In genomic region chr2:9060819-9061218, GRCh38 we compare ENCODE assay signal across 19 cellular contexts.
"Had no signal": no experiment of that assay in that cellular context is flagged by ENCODE, and none has a peak within 500 bp of the region (broad histone marks: within the 10 kb centered on the region; RNA-seq: fewer than 3 reads in every experiment).

No MANE protein-coding gene starts in this region.

- H3K27ac ChIP-seq: ascending aorta, coronary artery, esophagus muscularis mucosa, lower lobe of right lung, psoas muscle, right atrium auricular region, upper lobe of right lung, VCaP had no signal

- H3K36me3 ChIP-seq: ascending aorta, esophagus muscularis mucosa, lower lobe of right lung, right atrium auricular region, upper lobe of right lung had no signal

- H3K9me3 ChIP-seq: upper lobe of right lung had no signal

- H3K27me3 ChIP-seq: ascending aorta, esophagus muscularis mucosa, right atrium auricular region, upper lobe of right lung had no signal

- H3K4me3 ChIP-seq: ascending aorta, coronary artery, esophagus muscularis mucosa, lower lobe of right lung, psoas muscle, right atrium auricular region, upper lobe of right lung had no signal

- DNase-seq: activated CD4-positive, alpha-beta T cell treated with anti-CD3 and anti-CD28 coated beads, Interleukin-2, amount 10 ng/mL, durations not matched to agents 7 days and 5 days; activated CD8-positive, alpha-beta memory T cell treated with anti-CD3 and anti-CD28 coated beads, Interleukin-2, amount 10 ng/mL, durations not matched to agents 7 days and 5 days; activated CD8-positive, alpha-beta T cell treated with anti-CD3 and anti-CD28 coated beads for 36 hours; activated gamma-delta T cell treated with Interleukin-2 at 50 U/mL for 16 hours; activated T-cell treated with anti-CD3 and anti-CD28 coated beads for 4 hours; foreskin fibroblast; lower lobe of right lung; naive thymus-derived CD8-positive, alpha-beta T cell; psoas muscle; stimulated activated CD4-positive, alpha-beta T cell treated with anti-CD3 and anti-CD28 coated beads, Interleukin-4, amount 100 ng/mL, for 24 hours; stimulated activated naive CD4-positive, alpha-beta T cell treated with Interleukin-2 at 50 U/mL for 16 hours; upper lobe of right lung had no signal

- ATAC-seq: activated CD4-positive, CD25-positive, alpha-beta regulatory T cell treated with anti-CD3 and anti-CD28 coated beads, Interleukin-2, amount 50 U/mL, for 24 hours; activated CD8-positive, alpha-beta memory T cell treated with anti-CD3 and anti-CD28 coated beads, Interleukin-2, amount 10 ng/mL, durations not matched to agents 7 days and 5 days; activated CD8-positive, alpha-beta T cell treated with anti-CD3 and anti-CD28 coated beads for 36 hours; left lobe of liver; lower lobe of right lung; naive thymus-derived CD8-positive, alpha-beta T cell; psoas muscle; upper lobe of right lung had no signal

- H3K4me1 ChIP-seq: ascending aorta, esophagus muscularis mucosa, lower lobe of right lung, psoas muscle, right atrium auricular region, upper lobe of right lung had no signal
